In genomic region chr14:50335389-50335788, GRCh38 we compare ENCODE assay signal across 8 cellular contexts.
A peak's percentile ranks its signal among the peaks of the same experiment; 100 is the strongest.
DNase-seq lines count a peak whose midpoint lies in the region; ATAC-seq lines count a peak whose summit lies in the region.

No MANE protein-coding gene starts in this region.

- no peak for ATAC-seq in stimulated activated effector memory CD8-positive, alpha-beta T cell treated with anti-CD3 and anti-CD28 coated beads, Interleukin-12 subunit alpha, Interleukin-12 subunit beta, amount 100 ng/mL, for 72 hours
- ATAC-seq in GM19455 (IDR thresholded peaks at IDR 0.05; ENCODE audit: unreplicated experiment) = no peak

- H3K4me1 Mint-ChIP-seq in stimulated activated effector memory CD8-positive, alpha-beta T cell treated with anti-CD3 and anti-CD28 coated beads, Interleukin-12 subunit alpha, Interleukin-12 subunit beta, amount 100 ng/mL, for 72 hours = peaks cover 20% of the 10 kb centered on the region

- no peaks in the 10 kb centered on the region for H3K27me3 ChIP-seq in layer of hippocampus (ENCODE audit: control insufficient read depth, insufficient read depth, low read length)

- peak overlapping the region; percentile 80 for H3K27ac ChIP-seq in layer of hippocampus (ENCODE audit: low read depth, low read length)

- DNase-seq in COLO829 (ENCODE audit: low spot score) (peak; percentile 90), NCI-H2029 treated with DMSO at 0.1 percent for 48 hours (lab: John Stamatoyannopoulos, UW) (peak; percentile 94), cerebellar cortex (ENCODE audit: low spot score) (peak; percentile 96), ACHN (no peak)
- DNase-seq in stimulated activated effector memory CD8-positive, alpha-beta T cell treated with anti-CD3 and anti-CD28 coated beads, Interleukin-12 subunit alpha, Interleukin-12 subunit beta, amount 100 ng/mL, for 72 hours (ENCODE audit: low spot score in 2 of 2) = peak in 1 of 2 donors; percentile 40
- no peak for DNase-seq in effector CD8-positive, alpha-beta T cell (lab: John Stamatoyannopoulos, UW)

- in situ Hi-C loops in ACHN (cut with HindIII; ENCODE audit: low pct_ligation_motif_present, low pct_unique_long_range_greater_than_20kb, low sequenced_read_pairs) = no loop called here

- H3K27ac Mint-ChIP-seq in stimulated activated effector memory CD8-positive, alpha-beta T cell treated with anti-CD3 and anti-CD28 coated beads, Interleukin-12 subunit alpha, Interleukin-12 subunit beta, amount 100 ng/mL, for 72 hours = peak overlapping the region; percentile 66

- H3K4me3 Mint-ChIP-seq in stimulated activated effector memory CD8-positive, alpha-beta T cell treated with anti-CD3 and anti-CD28 coated beads, Interleukin-12 subunit alpha, Interleukin-12 subunit beta, amount 100 ng/mL, for 72 hours = no peak overlapping the region

- H3K9me3 Mint-ChIP-seq in stimulated activated effector memory CD8-positive, alpha-beta T cell treated with anti-CD3 and anti-CD28 coated beads, Interleukin-12 subunit alpha, Interleukin-12 subunit beta, amount 100 ng/mL, for 72 hours = no peaks in the 10 kb centered on the region

- peaks cover 16% of the 10 kb centered on the region for H3K36me3 Mint-ChIP-seq in stimulated activated effector memory CD8-positive, alpha-beta T cell treated with anti-CD3 and anti-CD28 coated beads, Interleukin-12 subunit alpha, Interleukin-12 subunit beta, amount 100 ng/mL, for 72 hours

Comparison
In these comparisons a context has a peak if more than half of its experiments do, and no peak if none do; other contexts are left out.
1. DNase-seq: peak in COLO829 (single experiment), NCI-H2029 treated with DMSO at 0.1 percent for 48 hours (single experiment) and cerebellar cortex (single experiment); none in effector CD8-positive, alpha-beta T cell (single experiment) and ACHN (single experiment).